28 cellular contexts compared by ENCODE assay signal in the genomic region with DNA sequence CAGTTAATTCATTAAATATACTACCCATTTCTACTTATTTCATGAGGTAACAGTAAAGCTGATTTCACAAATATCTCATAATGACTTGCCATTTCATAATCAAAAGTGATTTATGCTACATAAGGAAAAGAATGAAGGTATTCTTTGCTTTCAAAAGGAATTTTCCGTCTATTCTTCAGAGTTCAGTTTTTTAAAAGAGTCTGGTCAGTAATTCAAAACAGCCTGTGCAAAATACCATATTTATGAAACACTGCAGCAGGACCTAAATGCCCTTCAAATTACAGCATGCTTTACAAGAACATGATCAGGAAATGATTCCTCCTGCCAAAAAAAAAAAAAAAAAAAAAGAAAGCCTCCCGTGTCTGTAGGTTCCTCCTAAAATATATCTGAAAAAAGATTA.
DNase-seq lines count a peak whose midpoint lies in the region; TF ChIP-seq lines count a peak whose summit lies in the region.
"Had no signal": no experiment of that assay in that cellular context is flagged by ENCODE, and none has a peak within 500 bp of the region (broad histone marks: within the 10 kb centered on the region; RNA-seq: fewer than 3 reads in every experiment).

No MANE protein-coding gene starts in this region.

- no peaks in the 10 kb centered on the region for H3K27me3 ChIP-seq in GM23248 (replicated peaks; ENCODE audit: insufficient read depth)
- no peaks in the 10 kb centered on the region for H3K27me3 ChIP-seq in mesendoderm (ENCODE audit: insufficient read depth, low read length, poor library complexity)
- H3K27me3 ChIP-seq: dorsolateral prefrontal cortex, gastrocnemius medialis, hepatocyte, MG63, pancreas, SJSA1, tibial nerve had no signal

- H3K36me3 ChIP-seq in GM23248 (ENCODE audit: low read depth) (no peaks in the 10 kb centered on the region; the same call in 1 of the 2 replicates), mesendoderm (ENCODE audit: control insufficient read depth, insufficient read depth, low read length) (no peaks in the 10 kb centered on the region)
- H3K36me3 ChIP-seq: gastrocnemius medialis, MG63, pancreas, SJSA1 had no signal

- no peak overlapping the region for H4K5ac ChIP-seq in mesendoderm (ENCODE audit: low read length)

- H3K4ac ChIP-seq in mesendoderm (ENCODE audit: low read depth, low read length) = no peak overlapping the region

- H3K23ac ChIP-seq in mesendoderm (ENCODE audit: low read length) = no peak overlapping the region

- H3K4me1 ChIP-seq in GM23248 (ENCODE audit: insufficient read depth) (peaks cover 17% of the 10 kb centered on the region), mesendoderm (ENCODE audit: control insufficient read depth, low read depth, low read length) (no peaks in the 10 kb centered on the region)
- H3K4me1 ChIP-seq: gastrocnemius medialis, pancreas, SJSA1 had no signal

- no peak overlapping the region for H3K56ac ChIP-seq in mesendoderm (ENCODE audit: low read length)

- DNase-seq in AG09309 (ENCODE audit: low read depth) (peak; percentile 70), GM23248 (peak; percentile 82), astrocyte of the cerebellum (ENCODE audit: low read depth) (peak; percentile 1), fibroblast of villous mesenchyme (ENCODE audit: low read depth) (peak; percentile 25), mesendoderm (no peak), NCI-H526 (lab: John Stamatoyannopoulos, UW) (no peak), DMS153 (lab: John Stamatoyannopoulos, UW) (no peak)
- DNase-seq in activated CD8-positive, alpha-beta memory T cell treated with anti-CD3 and anti-CD28 coated beads for 24 hours = no peak
- DNase-seq: activated CD4-positive, alpha-beta T cell treated with anti-CD3 and anti-CD28 coated beads for 1 hour; activated CD8-positive, alpha-beta T cell treated with anti-CD3 and anti-CD28 coated beads for 36 hours; activated effector memory CD4-positive, alpha-beta T cell treated with Interleukin-2 at 50 U/mL for 16 hours; activated naive CD8-positive, alpha-beta T cell treated with anti-CD3 and anti-CD28 coated beads, Interleukin-2, amount 10 ng/mL, durations not matched to agents 7 days and 5 days; activated T-cell treated with anti-CD3 and anti-CD28 coated beads for 4 hours; DND-41; dorsolateral prefrontal cortex; gastrocnemius medialis; KG1; MG63; NCI-H1417; NCI-H2029 treated with DMSO at 0.1 percent for 48 hours; NCI-H345; NCI-H748 treated with DMSO at 0.1 percent for 48 hours; pancreas; T-helper 17 cell had no signal

- 0 out of 2 replicates have a peak, but pooled peaks cover 8% of the 10 kb centered on the region for H3F3A ChIP-seq in GM23248 (ENCODE audit: insufficient read depth)

- no peak overlapping the region for H3K9ac ChIP-seq in GM23248
- no peak overlapping the region for H3K9ac ChIP-seq in mesendoderm (ENCODE audit: low read length)

- H4K20me1 ChIP-seq in GM23248 (ENCODE audit: insufficient read depth) = no peaks in the 10 kb centered on the region

- H2BK120ac ChIP-seq in mesendoderm (ENCODE audit: low read depth, low read length) = no peak overlapping the region

- no peaks in the 10 kb centered on the region for H3K79me1 ChIP-seq in mesendoderm (ENCODE audit: low read length)

- WGBS in GM23248 (ENCODE audit: low coverage in 1 of 2, low lambda C conversion rate in 2 of 2, missing lambda C conversion rate in 2 of 2), 2 experiments = 4% methylated on average over 2 of the region's 2 CpGs
- WGBS in mesendoderm (ENCODE audit: extremely low coverage, insufficient coverage, low lambda C conversion rate) = no CpG with 5 or more reads among the region's 2 CpGs

- no peak overlapping the region for H2BK15ac ChIP-seq in mesendoderm (replicated peaks; ENCODE audit: low read depth)

- H3K27ac ChIP-seq in GM23248 = peak overlapping the region; percentile 48
- H3K27ac ChIP-seq in mesendoderm (ENCODE audit: low read depth, low read length) = no peak overlapping the region
- H3K27ac ChIP-seq: C4-2B, dorsolateral prefrontal cortex, gastrocnemius medialis, hepatocyte, pancreas, SJSA1, tibial nerve had no signal

- H2AFZ ChIP-seq in GM23248 = no peak overlapping the region
- H2AFZ ChIP-seq: hepatocyte had no signal

- no peaks in the 10 kb centered on the region for H3K79me2 ChIP-seq in GM23248 (ENCODE audit: insufficient read depth)
- no peaks in the 10 kb centered on the region for H3K79me2 ChIP-seq in mesendoderm (ENCODE audit: control insufficient read depth, insufficient read depth, low read length)
- H3K79me2 ChIP-seq: hepatocyte had no signal

- no peak overlapping the region for H2BK5ac ChIP-seq in mesendoderm (ENCODE audit: low read length)

- no peak overlapping the region for H2AK5ac ChIP-seq in mesendoderm (ENCODE audit: low read length)

- no peaks in the 10 kb centered on the region for H3K9me2 ChIP-seq in GM23248 (ENCODE audit: insufficient read depth)

- no peak overlapping the region for H3K4me3 ChIP-seq in AG09309 (ENCODE audit: control insufficient read depth, low read depth, low read length)
- peak overlapping the region; percentile 30 for H3K4me3 ChIP-seq in GM23248
- H3K4me3 ChIP-seq in astrocyte of the cerebellum (ENCODE audit: low read depth, low read length) = no peak overlapping the region
- H3K4me3 ChIP-seq in fibroblast of villous mesenchyme (ENCODE audit: low read depth, low read length) = no peak overlapping the region
- no peak overlapping the region for H3K4me3 ChIP-seq in mesendoderm (ENCODE audit: low read length)
- H3K4me3 ChIP-seq: dorsolateral prefrontal cortex, gastrocnemius medialis, hepatocyte, MG63, pancreas, SJSA1, tibial nerve had no signal

- no peaks in the 10 kb centered on the region for H3K9me3 ChIP-seq in GM23248 (ENCODE audit: low read depth)
- H3K9me3 ChIP-seq: gastrocnemius medialis, MG63, pancreas, SJSA1, tibial nerve had no signal

- H4K8ac ChIP-seq in mesendoderm (ENCODE audit: low read depth, low read length) = no peak overlapping the region

- in situ Hi-C loops in GM23248 (cut with MboI) = no loop called here
- in situ Hi-C loops in astrocyte of the cerebellum (cut with HindIII; ENCODE audit: low sequenced_read_pairs) = no loop called here

- TF ChIP-seq CTCF in AG09309 (IDR thresholded peaks at IDR 0.05; ENCODE audit: control insufficient read depth, insufficient read depth, low read depth, low read length, missing control alignments) (no peak), astrocyte of the cerebellum (IDR thresholded peaks at IDR 0.05; ENCODE audit: low read depth, low read length, missing control alignments) (no peak), fibroblast of villous mesenchyme (IDR thresholded peaks at IDR 0.05; ENCODE audit: insufficient read depth, low read depth, low read length) (no peak)

- H3K4me2 ChIP-seq in GM23248 (ENCODE audit: unreplicated experiment) = peak overlapping the region; percentile 80
- H3K4me2 ChIP-seq in mesendoderm (ENCODE audit: low read length) = no peak overlapping the region
- H3K4me2 ChIP-seq: hepatocyte had no signal

- H3K18ac ChIP-seq in mesendoderm (ENCODE audit: low read length) = no peak overlapping the region

Comparison
In these comparisons a context has a peak if more than half of its experiments do, and no peak if none do; other contexts are left out.
1. DNase-seq: peak in AG09309 (single experiment), GM23248 (single experiment), astrocyte of the cerebellum (single experiment) and fibroblast of villous mesenchyme (single experiment); none in mesendoderm (single experiment), activated CD8-positive, alpha-beta memory T cell treated with anti-CD3 and anti-CD28 coated beads for 24 hours (single experiment), NCI-H526 (0 of 2) and DMS153 (single experiment).